ENCODE assay signal across 1 cellular context in genomic region chr18:389658-390357, GRCh38.
TF ChIP-seq lines count a peak whose summit lies in the region.

No MANE protein-coding gene starts in this region.

TF ChIP-seq in SK-N-SH treated with all-trans-retinoic acid at 6 μM for 48 hours, 23 proteins besides CTCF, POLR2A, EP300 and RAD21 (continued from another document):
- TF ChIP-seq CSRNP3 (CRISPR knock-in tag; IDR thresholded peaks at IDR 0.05) = no peak
- no peak for TF ChIP-seq SNAI2 (CRISPR knock-in tag; IDR thresholded peaks at IDR 0.05)
- TF ChIP-seq CREB5 (CRISPR knock-in tag; IDR thresholded peaks at IDR 0.05; ENCODE audit: low read depth) = no peak
- no peak for TF ChIP-seq ZNF565 (CRISPR knock-in tag; conservative IDR thresholded peaks at IDR 0.05; ENCODE audit: low read depth)
- TF ChIP-seq CSDC2 (CRISPR knock-in tag; IDR thresholded peaks at IDR 0.05) = no peak
- no peak for TF ChIP-seq ZFP3 (CRISPR knock-in tag; IDR thresholded peaks at IDR 0.05)
- TF ChIP-seq PPARA (CRISPR knock-in tag; IDR thresholded peaks at IDR 0.05; ENCODE audit: borderline replicate concordance) = no peak
